Comparison of ENCODE assay signal across 10 cellular contexts in genomic region chr3:58206406-58207011, GRCh38. TPM values are rescaled to one million over a fixed set of nuclear protein-coding genes. Genes with fewer than 3 reads are reported as not detected.
DNase-seq lines count a peak whose midpoint lies in the region; ATAC-seq and TF ChIP-seq lines count a peak whose summit lies in the region.
"Had no signal": no experiment of that assay in that cellular context is flagged by ENCODE, and none has a peak within 500 bp of the region (broad histone marks: within the 10 kb centered on the region; RNA-seq: fewer than 3 reads in every experiment).

No MANE protein-coding gene starts in this region.

- H3K9me3 Mint-ChIP-seq in dendritic cell treated with granulocyte-macrophage colony-stimulating factor and Interleukin-4, amounts not matched to agents 40 ng/mL and 50 ng/mL, for 4 days: peaks cover 4% of the 10 kb centered on the region

- TF ChIP-seq CTCF in SK-N-SH (IDR thresholded peaks at IDR 0.05): no peak

- H3K4me2 ChIP-seq in SK-N-SH: no peak overlapping the region

- H3K79me2 ChIP-seq in SK-N-SH (ENCODE audit: insufficient read depth): no peaks in the 10 kb centered on the region

- H2AFZ ChIP-seq in SK-N-SH (ENCODE audit: low read depth): no peak overlapping the region; the same call in 1 of the 2 replicates

- H4K20me1 ChIP-seq in SK-N-SH (ENCODE audit: insufficient read depth): no peaks in the 10 kb centered on the region

- no peak overlapping the region for H3K4me3 Mint-ChIP-seq in dendritic cell treated with granulocyte-macrophage colony-stimulating factor and Interleukin-4, amounts not matched to agents 40 ng/mL and 50 ng/mL, for 4 days

- peaks cover 84% of the 10 kb centered on the region for H3K4me1 Mint-ChIP-seq in dendritic cell treated with granulocyte-macrophage colony-stimulating factor and Interleukin-4, amounts not matched to agents 40 ng/mL and 50 ng/mL, for 4 days (ENCODE audit: low read depth)

- no peak for ATAC-seq in GM19328 (IDR thresholded peaks at IDR 0.05; ENCODE audit: unreplicated experiment)

- H3K27ac Mint-ChIP-seq in dendritic cell treated with granulocyte-macrophage colony-stimulating factor and Interleukin-4, amounts not matched to agents 40 ng/mL and 50 ng/mL, for 4 days: peak overlapping the region; percentile 79

- no peaks in the 10 kb centered on the region for H3K9me2 ChIP-seq in SK-N-SH

- intact Hi-C loops in dendritic cell treated with granulocyte-macrophage colony-stimulating factor and Interleukin-4, amounts not matched to agents 40 ng/mL and 50 ng/mL, for 4 days (cut with micrococcal nuclease): no loop called here

- 49% methylated on average over 4 of the region's 5 CpGs for WGBS in SK-N-SH (ENCODE audit: low lambda C conversion rate)

- peak; percentile 69 for DNase-seq in activated CD8-positive, alpha-beta memory T cell treated with anti-CD3 and anti-CD28 coated beads, Interleukin-2, amount 50 U/mL, for 48 hours
- no peak for DNase-seq in activated CD8-positive, alpha-beta memory T cell treated with anti-CD3 and anti-CD28 coated beads for 24 hours
- peak; percentile 56 for DNase-seq in RKO (ENCODE audit: low spot score)
- DNase-seq in stimulated activated CD4-positive, alpha-beta T cell treated with anti-CD3 and anti-CD28 coated beads, Interleukin-4, amount 100 ng/mL, for 24 hours: peak; percentile 17
- no peak for DNase-seq in NCI-H2081 treated with DMSO at 0.1 percent for 48 hours (lab: John Stamatoyannopoulos, UW)
- DNase-seq in SK-N-SH: no peak
- DNase-seq: AML-193, NCI-H2171 had no signal

- no peaks in the 10 kb centered on the region for H3K4me1 ChIP-seq in SK-N-SH (ENCODE audit: control insufficient read depth in 1 of 2, insufficient read depth in 2 of 2, low read depth in 1 of 2, low read length in 1 of 2)

- H3K27me3 ChIP-seq in SK-N-SH (ENCODE audit: insufficient read depth): peaks cover under 1% of the 10 kb centered on the region; the same call in 1 of the 2 replicates

- POLR2A ChIA-PET in SK-N-SH (lab: Yijun Ruan, JAX): no interaction called here

- H3K36me3 Mint-ChIP-seq in dendritic cell treated with granulocyte-macrophage colony-stimulating factor and Interleukin-4, amounts not matched to agents 40 ng/mL and 50 ng/mL, for 4 days (ENCODE audit: low read depth): peaks cover 50% of the 10 kb centered on the region

- no peaks in the 10 kb centered on the region for H3F3A ChIP-seq in SK-N-SH (replicated peaks; ENCODE audit: insufficient read depth)

- peaks cover 8% of the 10 kb centered on the region for H3K27me3 Mint-ChIP-seq in dendritic cell treated with granulocyte-macrophage colony-stimulating factor and Interleukin-4, amounts not matched to agents 40 ng/mL and 50 ng/mL, for 4 days

- H3K9me3 ChIP-seq in SK-N-SH: no peaks in the 10 kb centered on the region

- CTCF ChIA-PET in SK-N-SH (lab: Yijun Ruan, JAX): interaction anchor here (0.8 to 3.4 kb wide), 5 partner anchors 11 to 101 kb away, joined by 3 to 17 read pairs (median 11); no protein-coding TSS in a partner anchor

- no peak for TF ChIP-seq RAD21 in SK-N-SH (IDR thresholded peaks at IDR 0.05; ENCODE audit: low read length)

- no peak overlapping the region for H3K9ac ChIP-seq in SK-N-SH

- no peak overlapping the region for H3K27ac ChIP-seq in SK-N-SH (ENCODE audit: low read depth in 2 of 2, low read length in 1 of 2)

- no peak for TF ChIP-seq EP300 in SK-N-SH (IDR thresholded peaks at IDR 0.05; ENCODE audit: borderline replicate concordance in 1 of 2, low read depth in 1 of 2, low read length in 1 of 2)

- no peaks in the 10 kb centered on the region for H3K36me3 ChIP-seq in SK-N-SH (replicated peaks in 1 of 2; ENCODE audit: control insufficient read depth in 1 of 2, insufficient read depth in 2 of 2, low read length in 1 of 2)

- no peak overlapping the region for H3K4me3 ChIP-seq in SK-N-SH (ENCODE audit: low read depth in 2 of 2, low read length in 1 of 2)

TF ChIP-seq in SK-N-SH, 30 proteins besides CTCF, POLR2A, EP300 and RAD21:
- no peak for TF ChIP-seq EZH2phosphoT487 (IDR thresholded peaks at IDR 0.05; ENCODE audit: borderline replicate concordance, low read depth)
- TF ChIP-seq GABPA (IDR thresholded peaks at IDR 0.05; ENCODE audit: low read depth): no peak
- TF ChIP-seq RXRA (IDR thresholded peaks at IDR 0.05; ENCODE audit: borderline replicate concordance, low read depth): no peak
- TF ChIP-seq TEAD4 (IDR thresholded peaks at IDR 0.05; ENCODE audit: borderline replicate concordance, insufficient read depth): no peak
- TF ChIP-seq NFIC (IDR thresholded peaks at IDR 0.05; ENCODE audit: borderline replicate concordance): no peak
- no peak for TF ChIP-seq ZBTB33 (IDR thresholded peaks at IDR 0.05; ENCODE audit: borderline replicate concordance, low read depth)
- no peak for TF ChIP-seq MAX (IDR thresholded peaks at IDR 0.05; ENCODE audit: low read depth)
- TF ChIP-seq GATA2 (CRISPR knock-in tag; IDR thresholded peaks at IDR 0.05): no peak
- TF ChIP-seq CHD2 (IDR thresholded peaks at IDR 0.05; ENCODE audit: low read length, partially characterized antibody): no peak
- TF ChIP-seq JUND (IDR thresholded peaks at IDR 0.05): no peak
- TF ChIP-seq IRF3 (IDR thresholded peaks at IDR 0.05; ENCODE audit: low read depth, low read length): no peak
- no peak for TF ChIP-seq YY1 (IDR thresholded peaks at IDR 0.05; ENCODE audit: low read depth)
- TF ChIP-seq RFX5 (IDR thresholded peaks at IDR 0.05; ENCODE audit: low read length): no peak
- TF ChIP-seq TCF12 (IDR thresholded peaks at IDR 0.05): no peak
- no peak for TF ChIP-seq MEF2A (IDR thresholded peaks at IDR 0.05; ENCODE audit: borderline replicate concordance, low read depth)
- no peak for TF ChIP-seq RCOR1 (IDR thresholded peaks at IDR 0.05; ENCODE audit: low read length)
- no peak for TF ChIP-seq TAF1 (IDR thresholded peaks at IDR 0.05; ENCODE audit: borderline replicate concordance, low read depth, low read length)
- TF ChIP-seq FOSL2 (IDR thresholded peaks at IDR 0.05; ENCODE audit: borderline replicate concordance, low read depth): no peak

RNA-seq across cellular contexts. Expression of gene DNASE1L3, which starts 4.3 kb away (rescaled TPM):
- polyA plus RNA-seq in SK-N-SH (2012; rRNA removed): not detected in 2 replicates
- not detected in 2 replicates for polyA plus RNA-seq in SK-N-SH (2012; cell fraction: cytosol; rRNA removed)
- not detected in 2 replicates for polyA plus RNA-seq in SK-N-SH (2012; cell fraction: nucleus; rRNA removed)

RNA-seq across cellular contexts. Expression of gene ABHD6, which starts 31.1 kb away (rescaled TPM):
- polyA plus RNA-seq in SK-N-SH (2012; rRNA removed): 10.7 and 14.8 TPM in 2 replicates
- polyA plus RNA-seq in SK-N-SH (2012; cell fraction: cytosol; rRNA removed): 10.0 and 11.4 TPM in 2 replicates
- polyA plus RNA-seq in SK-N-SH (2012; cell fraction: nucleus; rRNA removed): 9.6 and 11.9 TPM in 2 replicates

Comparison
In these comparisons a context has a peak if more than half of its experiments do, and no peak if none do; other contexts are left out.
1. DNase-seq: peak in activated CD8-positive, alpha-beta memory T cell treated with anti-CD3 and anti-CD28 coated beads, Interleukin-2, amount 50 U/mL, for 48 hours (single experiment), RKO (single experiment) and stimulated activated CD4-positive, alpha-beta T cell treated with anti-CD3 and anti-CD28 coated beads, Interleukin-4, amount 100 ng/mL, for 24 hours (single experiment); none in activated CD8-positive, alpha-beta memory T cell treated with anti-CD3 and anti-CD28 coated beads for 24 hours (single experiment), NCI-H2081 treated with DMSO at 0.1 percent for 48 hours (single experiment) and SK-N-SH (single experiment).